In the genomic region with DNA sequence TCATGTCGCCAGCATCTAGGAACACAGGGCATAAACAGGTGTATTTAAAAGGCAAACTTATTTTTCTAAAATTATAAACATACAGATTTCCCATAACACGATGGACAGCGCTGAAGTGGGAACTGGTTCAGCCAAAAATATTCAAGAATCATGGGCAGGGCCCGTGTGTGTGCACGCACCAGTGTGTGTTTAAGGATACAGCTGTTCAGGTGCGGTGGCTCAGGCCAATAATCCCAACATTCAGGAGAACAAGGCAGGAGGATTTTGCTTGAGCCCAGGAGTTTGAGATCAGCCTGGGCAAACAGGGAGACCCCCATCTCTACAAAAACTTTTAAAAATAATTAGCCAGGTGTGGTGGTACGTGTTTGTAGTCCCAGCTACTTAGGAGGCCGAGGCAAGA, we compare ENCODE assay signal across 19 cellular contexts.
"Had no signal": no experiment of that assay in that cellular context is flagged by ENCODE, and none has a peak within 500 bp of the region (broad histone marks: within the 10 kb centered on the region; RNA-seq: fewer than 3 reads in every experiment).

No MANE protein-coding gene starts in this region.

- H3K4me3 Mint-ChIP-seq: central memory CD8-positive, alpha-beta T cell; dendritic cell treated with granulocyte-macrophage colony-stimulating factor and Interleukin-4, amounts not matched to agents 40 ng/mL and 50 ng/mL, for 4 days; mesothelial cell of epicardium; natural killer cell; neural progenitor cell; type B pancreatic cell had no signal

- H2AFZ ChIP-seq: hepatocyte, neural progenitor cell, parathyroid adenoma had no signal

- H3K9me3 ChIP-seq: prostate gland, right lobe of liver, spleen, stomach had no signal

- DNase-seq: erythroblast; foreskin keratinocyte; left colon; natural killer cell; nucleus accumbens; stimulated activated CD4-positive, alpha-beta T cell treated with anti-CD3 and anti-CD28 coated beads, Interleukin-15, amount 100 ng/mL, for 24 hours; stimulated activated CD4-positive, alpha-beta T cell treated with anti-CD3 and anti-CD28 coated beads, Interleukin-4, amount 100 ng/mL, for 4 hours; stimulated activated naive CD4-positive, alpha-beta T cell; stomach had no signal

- H3K27ac ChIP-seq: foreskin keratinocyte, hepatocyte, neural progenitor cell, parathyroid adenoma, prostate gland, right lobe of liver, spleen, stomach had no signal

- H3K4me1 Mint-ChIP-seq: central memory CD8-positive, alpha-beta T cell; natural killer cell had no signal

- ATAC-seq: foreskin keratinocyte, left colon, natural killer cell, right lobe of liver had no signal

- H3K27ac Mint-ChIP-seq: dendritic cell treated with granulocyte-macrophage colony-stimulating factor and Interleukin-4, amounts not matched to agents 40 ng/mL and 50 ng/mL, for 4 days; mesothelial cell of epicardium; natural killer cell; neural progenitor cell; type B pancreatic cell had no signal

- H3K27me3 ChIP-seq: foreskin keratinocyte, hepatocyte, neural progenitor cell, right lobe of liver had no signal

- H3K36me3 Mint-ChIP-seq: mesothelial cell of epicardium, natural killer cell, neural progenitor cell, type B pancreatic cell had no signal

- H3K36me3 ChIP-seq: neural progenitor cell, prostate gland, right lobe of liver, spleen, stomach had no signal

- H3K9ac ChIP-seq: neural progenitor cell, parathyroid adenoma had no signal

- H3K4me1 ChIP-seq: foreskin keratinocyte, neural progenitor cell, prostate gland, right lobe of liver, spleen had no signal

- H3K9me3 Mint-ChIP-seq: central memory CD8-positive, alpha-beta T cell; dendritic cell treated with granulocyte-macrophage colony-stimulating factor and Interleukin-4, amounts not matched to agents 40 ng/mL and 50 ng/mL, for 4 days; mesothelial cell of epicardium; natural killer cell; type B pancreatic cell had no signal

- H3K4me2 ChIP-seq: hepatocyte, neural progenitor cell had no signal

- H3K79me2 ChIP-seq: hepatocyte, parathyroid adenoma had no signal

- H3K4me3 ChIP-seq: hepatocyte, neural progenitor cell, prostate gland, right lobe of liver, spleen, stomach had no signal
